ENCODE assay signal across 9 cellular contexts in the genomic region with DNA sequence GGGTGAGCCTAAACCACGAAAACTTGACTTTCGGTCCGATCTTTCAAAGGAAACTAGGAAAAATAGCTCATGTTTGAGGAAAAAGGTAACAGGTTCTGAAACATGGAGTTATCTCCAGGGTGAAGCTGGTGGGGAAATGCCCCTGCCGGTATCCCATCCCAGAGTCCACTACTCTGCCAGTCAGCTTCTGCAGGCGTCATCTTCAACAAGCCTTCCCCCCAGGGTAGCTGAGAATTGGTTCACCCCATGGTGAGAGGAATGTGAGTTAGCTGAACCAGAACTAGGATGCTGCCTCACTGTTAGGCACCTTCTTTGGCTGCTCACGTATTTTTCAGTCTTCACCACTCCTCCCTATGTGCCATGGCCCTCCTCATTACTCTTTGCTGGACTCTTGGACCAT. TPM values are rescaled to one million over a fixed set of nuclear protein-coding genes. Genes with fewer than 3 reads are reported as not detected.
DNase-seq lines count a peak whose midpoint lies in the region; ATAC-seq and TF ChIP-seq lines count a peak whose summit lies in the region.
"Had no signal": no experiment of that assay in that cellular context is flagged by ENCODE, and none has a peak within 500 bp of the region (broad histone marks: within the 10 kb centered on the region; RNA-seq: fewer than 3 reads in every experiment).

No MANE protein-coding gene starts in this region.

- H3K4me1 ChIP-seq in neural progenitor cell = peaks cover 25% of the 10 kb centered on the region

- H3K27ac ChIP-seq in neural progenitor cell = no peak overlapping the region

- peak overlapping the region; percentile 85 for H3K4me3 Mint-ChIP-seq in chondrocyte (ENCODE audit: unreplicated experiment)
- H3K4me3 Mint-ChIP-seq in neural progenitor cell = peak overlapping the region; percentile 96
- peak overlapping the region in 1 of 2 donors; percentile 21 for H3K4me3 Mint-ChIP-seq in CD14-positive monocyte

- ATAC-seq in HG03139 (IDR thresholded peaks at IDR 0.05; ENCODE audit: unreplicated experiment) (no peak), Right ventricle myocardium superior (ENCODE audit: poor library complexity) (no peak)

- DNase-seq in ELF-1 (ENCODE audit: low read depth, low spot score) = peak; percentile 41
- DNase-seq in NAMALWA (ENCODE audit: low spot score) = peak; percentile 28
- DNase-seq in chondrocyte (ENCODE audit: low spot score) = no peak
- DNase-seq in neural progenitor cell (ENCODE audit: low spot score) = no peak
- no peak for DNase-seq in NCI-H1436 (lab: John Stamatoyannopoulos, UW)
- no peak for DNase-seq in CD14-positive monocyte (ENCODE audit: low spot score)
- DNase-seq in Right ventricle myocardium superior = no peak
- DNase-seq: activated CD4-positive, alpha-beta T cell treated with anti-CD3 and anti-CD28 coated beads for 1 hour had no signal

- no peaks in the 10 kb centered on the region for H3K36me3 ChIP-seq in neural progenitor cell

- H3F3A ChIP-seq in neural progenitor cell (ENCODE audit: low read depth) = peaks cover 7% of the 10 kb centered on the region

- H3K4me3 ChIP-seq in neural progenitor cell = peak overlapping the region; percentile 73

- H3K27me3 Mint-ChIP-seq in chondrocyte (ENCODE audit: low read depth) = no peaks in the 10 kb centered on the region
- peaks cover 5% of the 10 kb centered on the region for H3K27me3 Mint-ChIP-seq in neural progenitor cell (ENCODE audit: insufficient read depth, low read depth)
- H3K27me3 Mint-ChIP-seq in CD14-positive monocyte (ENCODE audit: low read depth in 3 of 3) = peaks cover 0 to 4% (median 0%) of the 10 kb centered on the region in 3 donors

- no peak overlapping the region for H3K9ac ChIP-seq in neural progenitor cell

- H3K4me1 Mint-ChIP-seq in chondrocyte (ENCODE audit: low read depth) (peaks cover 29% of the 10 kb centered on the region), neural progenitor cell (peaks cover 47% of the 10 kb centered on the region), CD14-positive monocyte (peaks cover 49% of the 10 kb centered on the region)

- no peaks in the 10 kb centered on the region for H3K9me3 ChIP-seq in neural progenitor cell (ENCODE audit: low read depth)

- no peaks in the 10 kb centered on the region for H3K9me3 Mint-ChIP-seq in chondrocyte (ENCODE audit: low read depth)
- no peaks in the 10 kb centered on the region for H3K9me3 Mint-ChIP-seq in neural progenitor cell
- H3K9me3 Mint-ChIP-seq in CD14-positive monocyte = no peaks in the 10 kb centered on the region

- peaks cover 64% of the 10 kb centered on the region for H3K79me2 ChIP-seq in neural progenitor cell (ENCODE audit: low read depth)

- TF ChIP-seq CTCF in chondrocyte (IDR thresholded peaks at IDR 0.05) (no peak), neural progenitor cell (IDR thresholded peaks at IDR 0.05) (no peak), CD14-positive monocyte (IDR thresholded peaks at IDR 0.05) (no peak)

- H3K27ac Mint-ChIP-seq in chondrocyte (ENCODE audit: unreplicated experiment) (no peak overlapping the region), neural progenitor cell (no peak overlapping the region), CD14-positive monocyte (no peak overlapping the region)

- no peak overlapping the region for H2AFZ ChIP-seq in neural progenitor cell (replicated peaks)

- no peaks in the 10 kb centered on the region for H3K27me3 ChIP-seq in neural progenitor cell

- H3K36me3 Mint-ChIP-seq in chondrocyte (ENCODE audit: low read depth) (peaks cover 1% of the 10 kb centered on the region), neural progenitor cell (peaks cover 28% of the 10 kb centered on the region), CD14-positive monocyte (no peaks in the 10 kb centered on the region)

- intact Hi-C loops in CD14-positive monocyte (cut with micrococcal nuclease) = loop anchor here (5.0 to 10.0 kb wide), 4 partner anchors 45 to 175 kb away; a partner anchor contains a TSS
- intact Hi-C loops in Right ventricle myocardium superior (cut with DNase I) = loop anchor here (10.0 kb wide), 1 partner anchor 63 kb away; a partner anchor contains a TSS

- H4K20me1 ChIP-seq in neural progenitor cell (ENCODE audit: low read depth) = peaks cover 41% of the 10 kb centered on the region

- peak overlapping the region; percentile 82 for H3K4me2 ChIP-seq in neural progenitor cell

RNA-seq across cellular contexts. Expression of a gene that starts 1.1 kb away (rescaled TPM):
- 1.9 to 3.9 TPM (median 3.0 TPM) in 3 replicates for total RNA-seq in chondrocyte
- 14.8 and 15.2 TPM in 2 replicates for total RNA-seq in neural progenitor cell (ENCODE audit: low replicate concordance)
- under 1 TPM in 1 of 2 donors, not detected in 1; 0.15 TPM for polyA plus RNA-seq in CD14-positive monocyte
- total RNA-seq in Right ventricle myocardium superior = 1.5 TPM

RNA-seq across cellular contexts. Expression of a gene that starts 1.3 kb away (rescaled TPM):
- total RNA-seq in chondrocyte (30.1 to 32.8 TPM (median 31.7 TPM) in 3 replicates), neural progenitor cell (ENCODE audit: low replicate concordance) (64.2 and 112 TPM in 2 replicates), Right ventricle myocardium superior (18.3 TPM)
- 10 to 100 TPM; 20.0 to 22.5 TPM for polyA plus RNA-seq in CD14-positive monocyte

Comparison
In these comparisons a context has a peak if more than half of its experiments do, and no peak if none do; other contexts are left out.
1. DNase-seq: peak in ELF-1 (single experiment) and NAMALWA (single experiment); none in chondrocyte (single experiment), neural progenitor cell (single experiment), NCI-H1436 (single experiment), CD14-positive monocyte (single experiment) and Right ventricle myocardium superior (single experiment).